ENCODE assay signal across 29 cellular contexts in genomic region chr2:9877026-9877425, GRCh38.
"Had no signal": no experiment of that assay in that cellular context is flagged by ENCODE, and none has a peak within 500 bp of the region (broad histone marks: within the 10 kb centered on the region; RNA-seq: fewer than 3 reads in every experiment).

No MANE protein-coding gene starts in this region.

- H3K27ac Mint-ChIP-seq: nephron progenitor cell; progenitor cell of endocrine pancreas; stimulated activated memory B cell treated with anti-CD40 and anti-IgM and Interleukin-4, amounts not matched to agents 10 μg/mL and 1 μg/mL and 100 μg/mL, for 72 hours had no signal

- H3K9me3 Mint-ChIP-seq: naive thymus-derived CD4-positive, alpha-beta T cell; nephron progenitor cell; stimulated activated memory B cell treated with anti-CD40 and anti-IgM and Interleukin-4, amounts not matched to agents 10 μg/mL and 1 μg/mL and 100 μg/mL, for 72 hours had no signal

- H3K4me3 ChIP-seq: coronary artery, gastroesophageal sphincter, heart left ventricle, hepatocyte, lung, smooth muscle cell, thoracic aorta, transverse colon, vagina had no signal

- H3K4me3 Mint-ChIP-seq: naive thymus-derived CD4-positive, alpha-beta T cell; nephron progenitor cell; stimulated activated memory B cell treated with anti-CD40 and anti-IgM and Interleukin-4, amounts not matched to agents 10 μg/mL and 1 μg/mL and 100 μg/mL, for 72 hours had no signal

- ATAC-seq: esophagus mucosa; gastroesophageal sphincter; heart left ventricle; left lobe of liver; naive thymus-derived CD4-positive, alpha-beta T cell; sciatic nerve; stimulated activated memory B cell treated with anti-CD40 and anti-IgM and Interleukin-4, amounts not matched to agents 10 μg/mL and 1 μg/mL and 100 μg/mL, for 72 hours; stimulated activated naive CD8-positive, alpha-beta T cell treated with anti-CD3 and anti-CD28 coated beads, Interleukin-15, Interleukin-2, amounts not matched to agents 100 U/mL and 50 U/mL, for 24 hours had no signal

- DNase-seq: dermis blood vessel endothelial cell; effector memory CD4-positive, alpha-beta T cell; foreskin fibroblast; heart left ventricle; kidney; mesenchymal stem cell; midbrain; naive thymus-derived CD4-positive, alpha-beta T cell; nephron progenitor cell; occipital lobe; stimulated activated CD4-positive, alpha-beta T cell treated with anti-CD3 and anti-CD28 coated beads, Interleukin-12 subunit alpha, Interleukin-12 subunit beta, amount 100 ng/mL, for 4 hours; stimulated activated CD4-positive, alpha-beta T cell treated with anti-CD3 and anti-CD28 coated beads, Interleukin-2, amount 100 ng/mL, for 24 hours; stimulated activated CD4-positive, alpha-beta T cell treated with anti-CD3 and anti-CD28 coated beads, Interleukin-4, amount 100 ng/mL, for 24 hours; stimulated activated naive CD8-positive, alpha-beta T cell treated with anti-CD3 and anti-CD28 coated beads, Interleukin-15, Interleukin-2, amounts not matched to agents 100 U/mL and 50 U/mL, for 24 hours; substantia nigra; transverse colon had no signal

- H3K27me3 Mint-ChIP-seq: naive thymus-derived CD4-positive, alpha-beta T cell; progenitor cell of endocrine pancreas; stimulated activated memory B cell treated with anti-CD40 and anti-IgM and Interleukin-4, amounts not matched to agents 10 μg/mL and 1 μg/mL and 100 μg/mL, for 72 hours had no signal

- H3K27me3 ChIP-seq: gastroesophageal sphincter, heart left ventricle, hepatocyte, transverse colon, vagina had no signal

- H3K9me3 ChIP-seq: gastroesophageal sphincter, heart left ventricle, thoracic aorta, transverse colon, vagina had no signal

- H3K4me1 ChIP-seq: gastroesophageal sphincter, heart left ventricle, parathyroid adenoma, transverse colon, vagina had no signal

- H3K27ac ChIP-seq: coronary artery, gastroesophageal sphincter, heart left ventricle, hepatocyte, parathyroid adenoma, thoracic aorta, transverse colon, vagina had no signal

- H3K4me1 Mint-ChIP-seq: nephron progenitor cell; stimulated activated memory B cell treated with anti-CD40 and anti-IgM and Interleukin-4, amounts not matched to agents 10 μg/mL and 1 μg/mL and 100 μg/mL, for 72 hours had no signal
